Comparison of ENCODE assay signal across 15 cellular contexts in the genomic region with DNA sequence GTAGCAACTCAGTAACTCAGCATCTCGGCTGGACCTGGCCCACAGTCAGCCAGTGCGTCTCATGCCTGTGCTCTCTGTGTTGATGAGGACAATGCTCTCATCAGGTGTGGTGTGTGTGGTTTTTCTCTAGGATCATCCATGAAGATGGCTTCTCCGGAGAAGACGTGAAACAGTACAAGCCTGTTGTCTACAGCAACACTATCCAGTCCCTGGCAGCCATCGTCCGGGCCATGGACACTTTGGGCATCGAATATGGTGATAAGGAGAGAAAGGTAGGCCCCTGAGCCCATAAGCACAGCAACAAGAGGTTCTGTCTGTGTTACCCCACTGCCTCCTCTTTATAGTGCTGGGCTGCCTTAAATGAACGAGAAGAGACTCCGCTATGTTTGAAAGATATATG.
A peak's percentile ranks its signal among the peaks of the same experiment; 100 is the strongest.
DNase-seq lines count a peak whose midpoint lies in the region; ATAC-seq and TF ChIP-seq lines count a peak whose summit lies in the region.
"Had no signal": no experiment of that assay in that cellular context is flagged by ENCODE, and none has a peak within 500 bp of the region (broad histone marks: within the 10 kb centered on the region; RNA-seq: fewer than 3 reads in every experiment).

No MANE protein-coding gene starts in this region.

- H3K9ac ChIP-seq in neuronal stem cell (ENCODE audit: low read depth, low read length, poor library complexity): peak overlapping the region; percentile 38

- H3K23ac ChIP-seq in neuronal stem cell (ENCODE audit: low read depth, low read length, poor library complexity): no peak overlapping the region

- TF ChIP-seq CTCF in sigmoid colon (IDR thresholded peaks at IDR 0.05) (no peak), tibial artery (IDR thresholded peaks at IDR 0.05) (no peak)

- H2AK5ac ChIP-seq in neuronal stem cell (ENCODE audit: low read depth, low read length): no peak overlapping the region

- H3K4me1 ChIP-seq in neuronal stem cell (ENCODE audit: control insufficient read depth in 2 of 2, insufficient read depth in 1 of 2, low read depth in 1 of 2, low read length in 2 of 2) (peaks cover 8 to 14% of the 10 kb centered on the region in 2 donors), sigmoid colon (peaks cover 0 to 36% (median 19%) of the 10 kb centered on the region in 4 donors), tibial artery (peaks cover 0 to 14% (median 0%) of the 10 kb centered on the region in 4 donors)
- H3K4me1 ChIP-seq: Caco-2 had no signal

- no peak overlapping the region for H2BK15ac ChIP-seq in neuronal stem cell (ENCODE audit: low read length)

- no peak overlapping the region for H3K4me2 ChIP-seq in neuronal stem cell (ENCODE audit: insufficient read depth, low read length, poor library complexity, severe bottlenecking)

- no peak overlapping the region for H2BK120ac ChIP-seq in neuronal stem cell (ENCODE audit: low read depth, low read length)

- no peak overlapping the region for H2BK12ac ChIP-seq in neuronal stem cell (ENCODE audit: low read length)

- no peak overlapping the region for H4K8ac ChIP-seq in neuronal stem cell (ENCODE audit: low read depth, low read length)

- DNase-seq in neuronal stem cell (ENCODE audit: low spot score) (no peak), sigmoid colon (no peak), tibial artery (peak; percentile 14 to 54), occipital lobe (lab: John Stamatoyannopoulos, UW) (no peak)
- DNase-seq: ACHN; CD4-positive, alpha-beta T cell; HFFc6 had no signal

- TF ChIP-seq POLR2A in sigmoid colon (IDR thresholded peaks at IDR 0.05): no peak

- TF ChIP-seq EP300 in sigmoid colon (IDR thresholded peaks at IDR 0.05): no peak

- H3K9me3 ChIP-seq in neuronal stem cell (replicated peaks in 1 of 2; ENCODE audit: control insufficient read depth in 2 of 2, insufficient read depth in 1 of 2, low read depth in 1 of 2, low read length in 2 of 2): peaks cover 5 to 18% of the 10 kb centered on the region in 2 donors
- H3K9me3 ChIP-seq in sigmoid colon: no peaks in the 10 kb centered on the region
- H3K9me3 ChIP-seq in tibial artery: no peaks in the 10 kb centered on the region

- H3K4ac ChIP-seq in neuronal stem cell (ENCODE audit: low read length): no peak overlapping the region

- H2BK5ac ChIP-seq in neuronal stem cell (ENCODE audit: low read length): no peak overlapping the region

- ATAC-seq in HG02970 (IDR thresholded peaks at IDR 0.05; ENCODE audit: low FRiP score, unreplicated experiment) (no peak), HG02571 (IDR thresholded peaks at IDR 0.05; ENCODE audit: unreplicated experiment) (no peak), GM19324 (IDR thresholded peaks at IDR 0.05; ENCODE audit: low FRiP score, unreplicated experiment) (no peak)
- ATAC-seq: GM23338, HCT116 had no signal

- intact Hi-C loops in sigmoid colon (cut with DNase I): no loop called here
- intact Hi-C loops in tibial artery (cut with DNase I; ENCODE audit: low total_unique reads): no loop called here

- H3K27ac ChIP-seq in cingulate gyrus (ENCODE audit: low read depth, low read length): peak overlapping the region; percentile 56
- H3K27ac ChIP-seq in neuronal stem cell (replicated peaks; ENCODE audit: low read length): no peak overlapping the region
- peak overlapping the region in 3 of 4 donors; percentile 45 to 59 (median 54) for H3K27ac ChIP-seq in sigmoid colon
- no peak overlapping the region for H3K27ac ChIP-seq in tibial artery
- H3K27ac ChIP-seq: C4-2B had no signal

- no CpG with 5 or more reads among the region's 9 CpGs for WGBS in neuronal stem cell (ENCODE audit: extremely low coverage in 2 of 2, insufficient read length in 2 of 2, insufficient replicate concordance in 1 of 2), 2 donors
- WGBS in sigmoid colon, 2 donors: 93 to 94% methylated on average over 9 of the region's 9 CpGs

- no peak overlapping the region for H2AFZ ChIP-seq in neuronal stem cell (ENCODE audit: low read length)
- H2AFZ ChIP-seq: GM23338 had no signal

- no peaks in the 10 kb centered on the region for H3K79me1 ChIP-seq in neuronal stem cell (ENCODE audit: low read depth, low read length)

- peak overlapping the region; percentile 7 for H3K18ac ChIP-seq in neuronal stem cell (ENCODE audit: low read length)

- no peak overlapping the region for H3K14ac ChIP-seq in neuronal stem cell (ENCODE audit: low read length)

- H3K36me3 ChIP-seq in neuronal stem cell (replicated peaks in 1 of 2; ENCODE audit: control insufficient read depth in 2 of 2, insufficient read depth in 2 of 2, low read length in 2 of 2): no peaks in the 10 kb centered on the region
- peaks cover 0 to 15% (median 8%) of the 10 kb centered on the region in 4 donors for H3K36me3 ChIP-seq in sigmoid colon
- no peaks in the 10 kb centered on the region for H3K36me3 ChIP-seq in tibial artery

- H3K4me3 ChIP-seq in neuronal stem cell (ENCODE audit: low read length in 2 of 2) (no peak overlapping the region), sigmoid colon (no peak overlapping the region), tibial artery (no peak overlapping the region)
- H3K4me3 ChIP-seq: GM23338 had no signal

- H3K27me3 ChIP-seq in neuronal stem cell (ENCODE audit: control insufficient read depth in 3 of 3, insufficient read depth in 3 of 3, low read depth in 1 of 3, low read length in 3 of 3) (no peaks in the 10 kb centered on the region), sigmoid colon (no peaks in the 10 kb centered on the region), tibial artery (no peaks in the 10 kb centered on the region)

- no peak overlapping the region for H4K91ac ChIP-seq in neuronal stem cell (ENCODE audit: low read depth, low read length, poor library complexity)

Comparison
In these comparisons a context has a peak if more than half of its experiments do, and no peak if none do; other contexts are left out.
1. H3K27ac ChIP-seq: peak in cingulate gyrus (single experiment) and sigmoid colon (3 of 4); none in neuronal stem cell (single experiment) and tibial artery (0 of 2).
2. DNase-seq: peak in tibial artery (2 of 2); none in neuronal stem cell (single experiment), sigmoid colon (single experiment) and occipital lobe (single experiment).